Comparison of ENCODE assay signal across 17 cellular contexts in the genomic region with DNA sequence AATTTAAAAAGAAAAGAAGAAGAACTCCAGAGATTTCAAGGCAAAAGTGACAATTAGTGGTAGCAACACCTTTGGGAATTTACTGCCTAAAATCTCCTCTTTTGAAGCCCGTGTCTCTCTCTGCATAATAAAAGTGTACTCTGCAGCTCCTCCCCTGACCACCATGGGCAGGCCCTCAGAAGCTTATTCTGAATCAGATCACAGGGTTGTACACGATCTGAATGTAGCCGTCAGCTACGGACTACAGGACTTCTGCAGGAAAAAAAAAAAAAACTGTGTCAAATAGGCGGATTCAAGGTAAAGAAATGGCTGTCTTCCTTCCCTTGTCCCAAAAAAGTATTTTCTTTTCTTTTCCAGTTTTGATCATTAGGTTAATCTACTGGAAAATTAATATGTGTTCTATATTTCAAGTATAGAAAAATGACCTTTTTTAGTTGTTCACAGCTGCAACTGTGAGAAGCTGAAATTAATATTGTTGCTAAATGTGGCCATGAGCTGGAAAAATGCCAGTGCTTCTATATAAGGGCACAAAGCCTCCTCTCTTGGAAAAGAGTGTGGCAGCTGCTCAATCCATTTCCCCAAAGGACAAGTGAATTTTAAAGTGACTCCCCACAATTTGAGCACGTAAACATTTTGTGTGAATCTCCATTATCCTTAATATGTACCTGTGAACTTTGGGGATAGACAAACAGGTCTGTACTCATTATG.
DNase-seq lines count a peak whose midpoint lies in the region; ATAC-seq lines count a peak whose summit lies in the region.
"Had no signal": no experiment of that assay in that cellular context is flagged by ENCODE, and none has a peak within 500 bp of the region (broad histone marks: within the 10 kb centered on the region; RNA-seq: fewer than 3 reads in every experiment).

No MANE protein-coding gene starts in this region.

- DNase-seq in NCI-H2107 treated with DMSO at 0.1 percent for 48 hours (lab: John Stamatoyannopoulos, UW; ENCODE audit: unreplicated experiment) (peak; percentile 49), NCI-H2107 (lab: John Stamatoyannopoulos, UW) (no peak), NCI-H146 treated with DMSO at 0.1 percent for 48 hours (lab: John Stamatoyannopoulos, UW; ENCODE audit: unreplicated experiment) (peak; percentile 78)
- DNase-seq in naive thymus-derived CD4-positive, alpha-beta T cell, result no peak
- DNase-seq in activated CD8-positive, alpha-beta memory T cell treated with anti-CD3 and anti-CD28 coated beads, Interleukin-2, amount 50 U/mL, for 48 hours, result no peak
- DNase-seq: activated CD4-positive, alpha-beta T cell treated with anti-CD3 and anti-CD28 coated beads for 1 hour; CD8-positive, alpha-beta T cell; NCI-H1436 treated with DMSO at 0.1 percent for 48 hours; sigmoid colon; stimulated activated naive CD8-positive, alpha-beta T cell treated with anti-CD3 and anti-CD28 coated beads, Interleukin-15, Interleukin-2, amounts not matched to agents 100 U/mL and 50 U/mL, for 24 hours had no signal

- H3K27ac ChIP-seq in skeletal muscle tissue (ENCODE audit: low read depth, low read length), result no peak overlapping the region
- H3K27ac ChIP-seq in naive thymus-derived CD4-positive, alpha-beta T cell (ENCODE audit: low read depth, low read length), result no peak overlapping the region
- H3K27ac ChIP-seq: A549, cardiac muscle cell, sigmoid colon had no signal

- H3K36me3 Mint-ChIP-seq in naive thymus-derived CD4-positive, alpha-beta T cell, result no peaks in the 10 kb centered on the region
- H3K36me3 Mint-ChIP-seq: activated naive CD4-positive, alpha-beta T cell treated with anti-CD3 and anti-CD28 coated beads, Interleukin-2, amount 50 U/mL, for 72 hours; CD8-positive, alpha-beta T cell had no signal

- H3K4me3 ChIP-seq in endocrine pancreas (ENCODE audit: control insufficient read depth, insufficient read depth, low read length) (peak overlapping the region; percentile 35), skeletal muscle tissue (ENCODE audit: low read length in 3 of 3) (peak overlapping the region; percentile 17 to 60 (median 47))
- H3K4me3 ChIP-seq in naive thymus-derived CD4-positive, alpha-beta T cell (ENCODE audit: low read length), result no peak overlapping the region
- H3K4me3 ChIP-seq: A549, cardiac muscle cell had no signal

- H3K9me3 ChIP-seq in endocrine pancreas (ENCODE audit: control insufficient read depth, low read length) (no peaks in the 10 kb centered on the region), skeletal muscle tissue (ENCODE audit: control insufficient read depth in 3 of 3, low read length in 3 of 3) (peaks cover 0 to 6% (median 2%) of the 10 kb centered on the region in 3 donors)
- H3K9me3 ChIP-seq in naive thymus-derived CD4-positive, alpha-beta T cell (ENCODE audit: control insufficient read depth in 2 of 3, low read length in 3 of 3), result no peaks in the 10 kb centered on the region
- H3K9me3 ChIP-seq: A549 had no signal

- CTCF ChIA-PET in naive thymus-derived CD4-positive, alpha-beta T cell (lab: Charles Lee), result interaction anchor here (0.6 kb wide), 1 partner anchor 110 kb away, joined by 7 read pairs; no protein-coding TSS in a partner anchor

- no peak for ATAC-seq in naive thymus-derived CD4-positive, alpha-beta T cell
- ATAC-seq in HG02884 (IDR thresholded peaks at IDR 0.05; ENCODE audit: unreplicated experiment), result no peak
- ATAC-seq: A549; activated naive CD4-positive, alpha-beta T cell treated with anti-CD3 and anti-CD28 coated beads, Interleukin-2, amount 50 U/mL, for 72 hours; CD8-positive, alpha-beta T cell; stimulated activated naive CD8-positive, alpha-beta T cell treated with anti-CD3 and anti-CD28 coated beads, Interleukin-15, Interleukin-2, amounts not matched to agents 100 U/mL and 50 U/mL, for 24 hours had no signal

- H3K9me3 Mint-ChIP-seq in naive thymus-derived CD4-positive, alpha-beta T cell, result peaks cover 0 to 8% (median 1%) of the 10 kb centered on the region in 11 donors
- H3K9me3 Mint-ChIP-seq: neural crest cell had no signal

- intact Hi-C loops in naive thymus-derived CD4-positive, alpha-beta T cell (cut with micrococcal nuclease), result no loop called here

- POLR2A ChIA-PET in naive thymus-derived CD4-positive, alpha-beta T cell (lab: Charles Lee), result no interaction called here

- H3K4me3 Mint-ChIP-seq in naive thymus-derived CD4-positive, alpha-beta T cell, result no peak overlapping the region
- H3K4me3 Mint-ChIP-seq: CD8-positive, alpha-beta T cell; neural crest cell had no signal

- H3K27ac Mint-ChIP-seq in naive thymus-derived CD4-positive, alpha-beta T cell, result no peak overlapping the region
- H3K27ac Mint-ChIP-seq: activated naive CD4-positive, alpha-beta T cell treated with anti-CD3 and anti-CD28 coated beads, Interleukin-2, amount 50 U/mL, for 72 hours; CD8-positive, alpha-beta T cell had no signal

- H3K27me3 ChIP-seq in endocrine pancreas (ENCODE audit: control insufficient read depth, insufficient read depth, low read length) (no peaks in the 10 kb centered on the region), skeletal muscle tissue (ENCODE audit: control insufficient read depth in 3 of 3, insufficient read depth in 3 of 3, low read length in 3 of 3) (no peaks in the 10 kb centered on the region)
- no peaks in the 10 kb centered on the region for H3K27me3 ChIP-seq in naive thymus-derived CD4-positive, alpha-beta T cell (ENCODE audit: control insufficient read depth in 2 of 2, insufficient read depth in 2 of 2, low read length in 2 of 2)
- H3K27me3 ChIP-seq: cardiac muscle cell, sigmoid colon had no signal

- H3K4me1 ChIP-seq in endocrine pancreas (ENCODE audit: control insufficient read depth, insufficient read depth, low read length) (peaks cover 3% of the 10 kb centered on the region), skeletal muscle tissue (ENCODE audit: control insufficient read depth in 3 of 3, insufficient read depth in 3 of 3, low read length in 3 of 3) (peaks cover 0 to 12% (median 9%) of the 10 kb centered on the region in 3 donors)
- no peaks in the 10 kb centered on the region for H3K4me1 ChIP-seq in naive thymus-derived CD4-positive, alpha-beta T cell (ENCODE audit: control insufficient read depth in 2 of 2, insufficient read depth in 2 of 2, low read length in 2 of 2)
- H3K4me1 ChIP-seq: A549 had no signal

- no peaks in the 10 kb centered on the region for H3K27me3 Mint-ChIP-seq in naive thymus-derived CD4-positive, alpha-beta T cell

- H3K9ac ChIP-seq in endocrine pancreas (ENCODE audit: control insufficient read depth, insufficient read depth, low read length), result no peak overlapping the region
- H3K9ac ChIP-seq in skeletal muscle tissue (ENCODE audit: low read depth in 1 of 3, low read length in 3 of 3), result peak overlapping the region; percentile 27 to 52 (median 44)

- H3K4me1 Mint-ChIP-seq in naive thymus-derived CD4-positive, alpha-beta T cell, result no peaks in the 10 kb centered on the region

- H3K36me3 ChIP-seq in endocrine pancreas (ENCODE audit: control insufficient read depth, insufficient read depth, low read length) (no peaks in the 10 kb centered on the region), skeletal muscle tissue (ENCODE audit: control insufficient read depth in 3 of 3, insufficient read depth in 3 of 3, low read length in 3 of 3) (no peaks in the 10 kb centered on the region)
- H3K36me3 ChIP-seq in naive thymus-derived CD4-positive, alpha-beta T cell (ENCODE audit: control insufficient read depth in 2 of 3, insufficient read depth in 3 of 3, low read length in 3 of 3), result no peaks in the 10 kb centered on the region
- H3K36me3 ChIP-seq: cardiac muscle cell, sigmoid colon had no signal

Comparison
In these comparisons a context has a peak if more than half of its experiments do, and no peak if none do; other contexts are left out.
1. DNase-seq: peak in NCI-H2107 treated with DMSO at 0.1 percent for 48 hours (single experiment) and NCI-H146 treated with DMSO at 0.1 percent for 48 hours (single experiment); none in NCI-H2107 (single experiment), naive thymus-derived CD4-positive, alpha-beta T cell (0 of 9) and activated CD8-positive, alpha-beta memory T cell treated with anti-CD3 and anti-CD28 coated beads, Interleukin-2, amount 50 U/mL, for 48 hours (single experiment).